10 cellular contexts compared by ENCODE assay signal in the genomic region with DNA sequence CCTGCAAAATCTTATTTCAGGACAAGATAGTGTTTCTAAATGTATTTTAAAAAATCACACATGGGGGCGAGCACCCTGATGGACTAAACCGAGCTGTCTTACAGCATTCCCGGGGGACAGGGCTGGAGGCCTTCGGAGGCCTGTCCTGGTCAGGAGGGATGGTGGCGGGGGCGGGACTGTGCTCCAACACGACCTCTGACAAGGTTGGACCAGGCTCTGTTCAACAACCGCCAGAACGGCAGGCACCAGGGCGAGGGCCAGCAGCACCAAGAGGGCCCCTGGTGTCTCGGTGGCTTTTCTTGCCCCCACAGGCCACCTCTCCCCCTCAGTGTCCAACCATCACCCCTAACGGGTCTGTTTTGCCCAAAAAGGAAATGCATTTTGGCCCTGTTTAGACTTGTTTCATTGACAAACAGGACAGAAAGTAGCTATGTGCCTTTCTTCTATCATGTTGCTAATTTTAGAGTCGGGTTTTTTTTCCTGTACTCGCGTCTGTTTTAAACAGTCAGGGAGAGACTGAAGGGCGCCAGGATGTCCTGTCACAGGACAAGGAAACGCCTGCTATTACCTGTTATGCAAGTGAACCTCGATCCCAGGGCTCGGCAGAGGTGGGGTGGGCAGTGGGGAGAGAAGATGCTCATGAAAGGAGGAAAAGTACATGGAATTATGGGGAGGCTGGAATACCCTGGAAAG. TPM values are rescaled to one million over a fixed set of nuclear protein-coding genes. Genes with fewer than 3 reads are reported as not detected.
DNase-seq lines count a peak whose midpoint lies in the region; ATAC-seq and TF ChIP-seq lines count a peak whose summit lies in the region.
"Had no signal": no experiment of that assay in that cellular context is flagged by ENCODE, and none has a peak within 500 bp of the region (broad histone marks: within the 10 kb centered on the region; RNA-seq: fewer than 3 reads in every experiment).

No MANE protein-coding gene starts in this region.

- POLR2A ChIA-PET in activated CD4-positive, alpha-beta T cell treated with anti-CD3 and anti-CD28 coated beads, Interleukin-2, amount 10 ng/mL, durations not matched to agents 7 days and 5 days (lab: Charles Lee): interaction anchor here (0.5 kb wide), 1 partner anchor 12 kb away, joined by 3 read pairs; a partner anchor contains a TSS
- POLR2A ChIA-PET in SK-N-SH (lab: Yijun Ruan, JAX): no interaction called here

- TF ChIP-seq EP300 in transverse colon (IDR thresholded peaks at IDR 0.05; ENCODE audit: low read depth): no peak
- no peak for TF ChIP-seq EP300 in SK-N-SH (IDR thresholded peaks at IDR 0.05; ENCODE audit: borderline replicate concordance in 1 of 2, low read depth in 1 of 2, low read length in 1 of 2)

- H3K36me3 Mint-ChIP-seq in activated CD4-positive, alpha-beta T cell treated with anti-CD3 and anti-CD28 coated beads, Interleukin-2, amount 10 ng/mL, durations not matched to agents 7 days and 5 days (ENCODE audit: low read depth): peaks cover 70% of the 10 kb centered on the region

- H3K9me3 ChIP-seq in mesodermal cell (ENCODE audit: control insufficient read depth, low read length) (no peaks in the 10 kb centered on the region), transverse colon (no peaks in the 10 kb centered on the region), SK-N-SH (no peaks in the 10 kb centered on the region)

- TF ChIP-seq POLR2A in transverse colon (IDR thresholded peaks at IDR 0.05): no peak

- H3K4me1 Mint-ChIP-seq in activated CD4-positive, alpha-beta T cell treated with anti-CD3 and anti-CD28 coated beads, Interleukin-2, amount 10 ng/mL, durations not matched to agents 7 days and 5 days: peaks cover 58% of the 10 kb centered on the region

- peaks cover 7% of the 10 kb centered on the region for H3F3A ChIP-seq in SK-N-SH (replicated peaks; ENCODE audit: insufficient read depth)

- no peak overlapping the region for H3K4me2 ChIP-seq in SK-N-SH

- no peak for DNase-seq in activated CD4-positive, alpha-beta T cell treated with anti-CD3 and anti-CD28 coated beads, Interleukin-2, amount 10 ng/mL, durations not matched to agents 7 days and 5 days
- no peak for DNase-seq in activated CD4-positive, alpha-beta T cell treated with anti-CD3 and anti-CD28 coated beads for 4 hours
- DNase-seq in dorsolateral prefrontal cortex (peak in 2 of 10 donors; percentile 31 to 44), transverse colon (no peak), SK-N-SH (no peak), GM13976 (ENCODE audit: low spot score) (no peak)
- DNase-seq: stimulated activated CD4-positive, alpha-beta T cell treated with anti-CD3 and anti-CD28 coated beads, Interleukin-4, amount 100 ng/mL, for 1 hour had no signal

- H3K4me1 ChIP-seq in mesodermal cell (ENCODE audit: control insufficient read depth, insufficient read depth, low read length, poor library complexity, severe bottlenecking) (peaks cover 28% of the 10 kb centered on the region), transverse colon (peaks cover 14 to 47% (median 25%) of the 10 kb centered on the region in 4 donors), SK-N-SH (ENCODE audit: control insufficient read depth in 1 of 2, insufficient read depth in 2 of 2, low read depth in 1 of 2, low read length in 1 of 2) (peaks cover 0 to 9% of the 10 kb centered on the region in 2 experiments; a peak in 2 of 4 replicates)

- WGBS in mesodermal cell (ENCODE audit: insufficient coverage in 2 of 2), 2 experiments: 90 to 91% methylated on average over 15 to 17 of the region's 19 CpGs
- whole genome bisulfite sequencing in transverse colon (ENCODE audit: low coverage in 1 of 2), 2 donors: 10 to 43% methylated on average over 7 to 19 of the region's 19 CpGs
- WGBS in SK-N-SH (ENCODE audit: low lambda C conversion rate): 91% methylated on average over 15 of the region's 19 CpGs

- in situ Hi-C loops in transverse colon (cut with MboI; ENCODE audit: low pct_ligation_motif_present in 1 of 4, low pct_unique_long_range_greater_than_20kb in 1 of 4, low sequenced_read_pairs in 3 of 4): no loop called here
- in situ Hi-C loops in GM13976 (cut with MboI; ENCODE audit: low sequenced_read_pairs, unreplicated experiment): no loop called here

- H3K9me3 Mint-ChIP-seq in activated CD4-positive, alpha-beta T cell treated with anti-CD3 and anti-CD28 coated beads, Interleukin-2, amount 10 ng/mL, durations not matched to agents 7 days and 5 days: no peaks in the 10 kb centered on the region

- H4K20me1 ChIP-seq in SK-N-SH (ENCODE audit: insufficient read depth): no peaks in the 10 kb centered on the region

- ATAC-seq in HG03571 (IDR thresholded peaks at IDR 0.05; ENCODE audit: unreplicated experiment): no peak

- H3K4me3 Mint-ChIP-seq in activated CD4-positive, alpha-beta T cell treated with anti-CD3 and anti-CD28 coated beads, Interleukin-2, amount 10 ng/mL, durations not matched to agents 7 days and 5 days: peak overlapping the region; percentile 45

- H3K27ac Mint-ChIP-seq in activated CD4-positive, alpha-beta T cell treated with anti-CD3 and anti-CD28 coated beads, Interleukin-2, amount 10 ng/mL, durations not matched to agents 7 days and 5 days: peak overlapping the region; percentile 68

- no peaks in the 10 kb centered on the region for H3K79me2 ChIP-seq in SK-N-SH (ENCODE audit: insufficient read depth)

- H3K36me3 ChIP-seq in mesodermal cell (ENCODE audit: control insufficient read depth, insufficient read depth, low read length): peaks cover 11% of the 10 kb centered on the region
- H3K36me3 ChIP-seq in transverse colon: no peaks in the 10 kb centered on the region
- peaks cover 0 to 18% of the 10 kb centered on the region in 2 experiments for H3K36me3 ChIP-seq in SK-N-SH (replicated peaks in 1 of 2; ENCODE audit: control insufficient read depth in 1 of 2, insufficient read depth in 2 of 2, low read length in 1 of 2)

- no peaks in the 10 kb centered on the region for H3K27me3 Mint-ChIP-seq in activated CD4-positive, alpha-beta T cell treated with anti-CD3 and anti-CD28 coated beads, Interleukin-2, amount 10 ng/mL, durations not matched to agents 7 days and 5 days

- H2AFZ ChIP-seq in SK-N-SH (ENCODE audit: low read depth): no peak overlapping the region

- TF ChIP-seq RAD21 in SK-N-SH (IDR thresholded peaks at IDR 0.05; ENCODE audit: low read length): no peak

- H3K9ac ChIP-seq in SK-N-SH: no peak overlapping the region

- CTCF ChIA-PET in activated CD4-positive, alpha-beta T cell treated with anti-CD3 and anti-CD28 coated beads, Interleukin-2, amount 10 ng/mL, durations not matched to agents 7 days and 5 days (lab: Charles Lee): interaction anchor here (0.7 to 1.7 kb wide), 4 partner anchors 9 to 252 kb away, joined by 3 to 4 read pairs (median 3); no protein-coding TSS in a partner anchor
- CTCF ChIA-PET in SK-N-SH (lab: Yijun Ruan, JAX): no interaction called here

- H3K4me3 ChIP-seq in dorsolateral prefrontal cortex: peak overlapping the region in 7 of 59 donors; percentile 3 to 34 (median 16)
- H3K4me3 ChIP-seq in mesodermal cell (ENCODE audit: extremely low read depth, insufficient read depth, low read length, poor library complexity, severe bottlenecking): no peak overlapping the region
- peak overlapping the region in 1 of 4 donors; percentile 7 for H3K4me3 ChIP-seq in transverse colon
- no peak overlapping the region for H3K4me3 ChIP-seq in SK-N-SH (ENCODE audit: low read depth in 2 of 2, low read length in 1 of 2)

- no peaks in the 10 kb centered on the region for H3K27me3 ChIP-seq in dorsolateral prefrontal cortex
- no peaks in the 10 kb centered on the region for H3K27me3 ChIP-seq in transverse colon
- H3K27me3 ChIP-seq in SK-N-SH (ENCODE audit: insufficient read depth): no peaks in the 10 kb centered on the region

- no peaks in the 10 kb centered on the region for H3K9me2 ChIP-seq in SK-N-SH

- H3K27ac ChIP-seq in dorsolateral prefrontal cortex (peak overlapping the region in 50 of 59 donors; percentile 4 to 90 (median 68)), mesodermal cell (ENCODE audit: low read depth, low read length, severe bottlenecking) (peak overlapping the region; percentile 62), transverse colon (peak overlapping the region; percentile 61 to 87 (median 73)), SK-N-SH (ENCODE audit: low read depth in 2 of 2, low read length in 1 of 2) (no peak overlapping the region)

- intact Hi-C loops in dorsolateral prefrontal cortex (cut with DNase I) (no loop called here), transverse colon (cut with DNase I; ENCODE audit: low total_unique reads) (no loop called here)

- TF ChIP-seq CTCF in dorsolateral prefrontal cortex (IDR thresholded peaks at IDR 0.05 in 54 of 56, conservative IDR thresholded peaks at IDR 0.05 in 2 of 56; ENCODE audit: low read depth in 1 of 56, partially characterized antibody in 56 of 56) (no peak), transverse colon (IDR thresholded peaks at IDR 0.05) (no peak), SK-N-SH (IDR thresholded peaks at IDR 0.05) (no peak), GM13976 (IDR thresholded peaks at IDR 0.05; ENCODE audit: borderline replicate concordance, control extremely low read depth, extremely low read depth, insufficient read depth, missing control alignments) (no peak)

RNA-seq across cellular contexts. Expression of a gene that starts 11.7 kb away (rescaled TPM):
- 10 to 100 TPM; 60.6 to 73.5 TPM for total RNA-seq in activated CD4-positive, alpha-beta T cell treated with anti-CD3 and anti-CD28 coated beads, Interleukin-2, amount 10 ng/mL, durations not matched to agents 7 days and 5 days
- total RNA-seq in dorsolateral prefrontal cortex: 10 to 100 TPM in 14 of 120 experiments, 1 to 10 TPM in 106; 2.6 to 24.9 (median 7.0) TPM
- 16.4 TPM for polyA plus RNA-seq in mesodermal cell (2013, experiment 1 of 2)
- 10.3 TPM for polyA plus RNA-seq in mesodermal cell (2013, experiment 2 of 2)
- 10 to 100 TPM in 3 of 4 donors, 1 to 10 TPM in 1; 9.4 to 22.5 (median 13.3) TPM for total RNA-seq in transverse colon
- 2.1 and 2.3 TPM in 2 replicates for polyA plus RNA-seq in SK-N-SH (2012; rRNA removed)
- 0.85 and 1.4 TPM in 2 replicates for polyA plus RNA-seq in SK-N-SH (2012; cell fraction: cytosol; rRNA removed)
- polyA plus RNA-seq in SK-N-SH (2012; cell fraction: nucleus; rRNA removed): 1.4 and 1.5 TPM in 2 replicates
- total RNA-seq: NCI-H460 had no signal

RNA-seq across cellular contexts. Expression of a gene that starts 52.0 kb away (rescaled TPM):
- 10 to 100 TPM; 49.1 to 65.5 TPM for total RNA-seq in activated CD4-positive, alpha-beta T cell treated with anti-CD3 and anti-CD28 coated beads, Interleukin-2, amount 10 ng/mL, durations not matched to agents 7 days and 5 days
- total RNA-seq in dorsolateral prefrontal cortex (10 to 100 TPM; 21.6 to 46.8 (median 31.5) TPM), transverse colon (10 to 100 TPM; 22.2 to 98.1 (median 49.6) TPM)
- 34.4 TPM for polyA plus RNA-seq in mesodermal cell (2013, experiment 1 of 2)
- polyA plus RNA-seq in mesodermal cell (2013, experiment 2 of 2): 23.8 TPM
- polyA plus RNA-seq in SK-N-SH (2012; rRNA removed): 19.1 and 24.2 TPM in 2 replicates
- polyA plus RNA-seq in SK-N-SH (2012; cell fraction: cytosol; rRNA removed): 4.1 and 7.9 TPM in 2 replicates
- polyA plus RNA-seq in SK-N-SH (2012; cell fraction: nucleus; rRNA removed): 119 and 154 TPM in 2 replicates

RNA-seq across cellular contexts. Expression of a gene that starts 56.4 kb away (rescaled TPM):
- not detected for total RNA-seq in activated CD4-positive, alpha-beta T cell treated with anti-CD3 and anti-CD28 coated beads, Interleukin-2, amount 10 ng/mL, durations not matched to agents 7 days and 5 days
- under 1 TPM in 21 of 120 experiments, not detected in 99; 0.29 to 0.85 (median 0.53) TPM for total RNA-seq in dorsolateral prefrontal cortex
- not detected for polyA plus RNA-seq in mesodermal cell (2013, experiment 1 of 2)
- polyA plus RNA-seq in mesodermal cell (2013, experiment 2 of 2): not detected
- not detected for total RNA-seq in transverse colon
- polyA plus RNA-seq in SK-N-SH (2012; rRNA removed): not detected in 2 replicates
- not detected in 2 replicates for polyA plus RNA-seq in SK-N-SH (2012; cell fraction: cytosol; rRNA removed)
- polyA plus RNA-seq in SK-N-SH (2012; cell fraction: nucleus; rRNA removed): 0.06 TPM in 1 of 2 replicates, not detected in the other

Comparison
In these comparisons a context has a peak if more than half of its experiments do, and no peak if none do; other contexts are left out.
1. H3K27ac ChIP-seq: peak in dorsolateral prefrontal cortex (50 of 59), mesodermal cell (single experiment) and transverse colon (4 of 4); none in SK-N-SH (0 of 2).